In genomic region chr16:85086347-85087291, GRCh38 we compare ENCODE assay signal across 9 cellular contexts. TPM values are rescaled to one million over a fixed set of nuclear protein-coding genes. Genes with fewer than 3 reads are reported as not detected.
A peak's percentile ranks its signal among the peaks of the same experiment; 100 is the strongest.
DNase-seq lines count a peak whose midpoint lies in the region; ATAC-seq and TF ChIP-seq lines count a peak whose summit lies in the region.
"Had no signal": no experiment of that assay in that cellular context is flagged by ENCODE, and none has a peak within 500 bp of the region (broad histone marks: within the 10 kb centered on the region; RNA-seq: fewer than 3 reads in every experiment).

No MANE protein-coding gene starts in this region.

- H3K9me3 ChIP-seq in HAP-1 (no peaks in the 10 kb centered on the region), endodermal cell (ENCODE audit: control insufficient read depth, low read length) (no peaks in the 10 kb centered on the region), muscle layer of duodenum (ENCODE audit: control insufficient read depth in 1 of 2, low read length in 2 of 2) (no peaks in the 10 kb centered on the region)

- no peak overlapping the region for H3K4me3 Mint-ChIP-seq in activated CD8-positive, alpha-beta T cell treated with anti-CD3 and anti-CD28 coated beads, Interleukin-2, amount 10 ng/mL, durations not matched to agents 7 days and 5 days
- no peak overlapping the region for H3K4me3 Mint-ChIP-seq in endodermal cell

- POLR2A ChIA-PET in activated CD8-positive, alpha-beta T cell treated with anti-CD3 and anti-CD28 coated beads, Interleukin-2, amount 10 ng/mL, durations not matched to agents 7 days and 5 days (lab: Charles Lee) = interaction anchor here (0.6 to 1.2 kb wide), 3 partner anchors 21 to 75 kb away, joined by 3 to 6 read pairs (median 3); partner anchors contain the start of gene ZDHHC7

- H3K9me3 Mint-ChIP-seq in activated CD8-positive, alpha-beta T cell treated with anti-CD3 and anti-CD28 coated beads, Interleukin-2, amount 10 ng/mL, durations not matched to agents 7 days and 5 days (ENCODE audit: insufficient read depth) = no peaks in the 10 kb centered on the region
- no peaks in the 10 kb centered on the region for H3K9me3 Mint-ChIP-seq in endodermal cell

- DNase-seq in COR-L47 (lab: John Stamatoyannopoulos, UW) (peak; percentile 73), HAP-1 (ENCODE audit: low spot score in 2 of 2) (peak; percentile 75 to 89), NCI-H748 treated with DMSO at 0.1 percent for 48 hours (lab: John Stamatoyannopoulos, UW) (peak; percentile 22), endodermal cell (peak; percentile 94)
- peak; percentile 87 for DNase-seq in activated CD8-positive, alpha-beta T cell treated with anti-CD3 and anti-CD28 coated beads, Interleukin-2, amount 10 ng/mL, durations not matched to agents 7 days and 5 days
- peak; percentile 52 to 64 for DNase-seq in stimulated activated CD8-positive, alpha-beta memory T cell treated with anti-CD3 and anti-CD28 coated beads, Interleukin-7, amount 100 ng/mL, for 4 hours (ENCODE audit: low read depth in 2 of 2)

- no peak overlapping the region for H3K27ac Mint-ChIP-seq in activated CD8-positive, alpha-beta T cell treated with anti-CD3 and anti-CD28 coated beads, Interleukin-2, amount 10 ng/mL, durations not matched to agents 7 days and 5 days
- no peak overlapping the region for H3K27ac Mint-ChIP-seq in endodermal cell

- TF ChIP-seq CTCF in endodermal cell (conservative IDR thresholded peaks at IDR 0.05) = peak; percentile 86

- no peaks in the 10 kb centered on the region for H3K27me3 Mint-ChIP-seq in activated CD8-positive, alpha-beta T cell treated with anti-CD3 and anti-CD28 coated beads, Interleukin-2, amount 10 ng/mL, durations not matched to agents 7 days and 5 days (ENCODE audit: low read depth)
- peaks cover 23% of the 10 kb centered on the region for H3K27me3 Mint-ChIP-seq in endodermal cell (ENCODE audit: insufficient read depth)

- peak; percentile 94 for ATAC-seq in activated CD8-positive, alpha-beta T cell treated with anti-CD3 and anti-CD28 coated beads, Interleukin-2, amount 10 ng/mL, durations not matched to agents 7 days and 5 days
- ATAC-seq in HG02970 (IDR thresholded peaks at IDR 0.05; ENCODE audit: low FRiP score, unreplicated experiment) = no peak

- H3K27me3 ChIP-seq in HAP-1 (ENCODE audit: low read depth) (no peaks in the 10 kb centered on the region), endodermal cell (ENCODE audit: control insufficient read depth, insufficient read depth, low read length, poor library complexity, severe bottlenecking) (peaks cover 16% of the 10 kb centered on the region), muscle layer of duodenum (ENCODE audit: low read depth, low read length) (no peaks in the 10 kb centered on the region)

- H3K36me3 Mint-ChIP-seq in activated CD8-positive, alpha-beta T cell treated with anti-CD3 and anti-CD28 coated beads, Interleukin-2, amount 10 ng/mL, durations not matched to agents 7 days and 5 days (ENCODE audit: low read depth) = no peaks in the 10 kb centered on the region
- H3K36me3 Mint-ChIP-seq in endodermal cell (ENCODE audit: low read depth) = no peaks in the 10 kb centered on the region

- H3K9ac ChIP-seq in endodermal cell (ENCODE audit: extremely low read depth, low read length, poor library complexity, severe bottlenecking) = no peak overlapping the region

- H3K4me1 ChIP-seq in HAP-1 (peaks cover 21% of the 10 kb centered on the region), endodermal cell (ENCODE audit: control insufficient read depth, insufficient read depth, low read length) (peaks cover 6% of the 10 kb centered on the region), muscle layer of duodenum (ENCODE audit: control insufficient read depth in 1 of 2, insufficient read depth in 2 of 2, low read length in 2 of 2) (peaks cover 6 to 22% of the 10 kb centered on the region in 2 donors)

- H3K4me1 Mint-ChIP-seq in activated CD8-positive, alpha-beta T cell treated with anti-CD3 and anti-CD28 coated beads, Interleukin-2, amount 10 ng/mL, durations not matched to agents 7 days and 5 days (ENCODE audit: low read depth) = peaks cover 29% of the 10 kb centered on the region
- H3K4me1 Mint-ChIP-seq in endodermal cell = peaks cover 12% of the 10 kb centered on the region

- CTCF ChIA-PET in activated CD8-positive, alpha-beta T cell treated with anti-CD3 and anti-CD28 coated beads, Interleukin-2, amount 10 ng/mL, durations not matched to agents 7 days and 5 days (lab: Charles Lee) = interaction anchor here (0.6 to 3.7 kb wide), 30 partner anchors 9 to 486 kb away, joined by 3 to 49 read pairs (median 5); partner anchors contain the start of genes KIAA0513 and ZDHHC7

- in situ Hi-C loops in HAP-1 (cut with MboI; ENCODE audit: low sequenced_read_pairs) = no loop called here

- H3K36me3 ChIP-seq in HAP-1 (replicated peaks) = no peaks in the 10 kb centered on the region
- H3K36me3 ChIP-seq in endodermal cell (ENCODE audit: control insufficient read depth, insufficient read depth, low read length) = no peaks in the 10 kb centered on the region
- peaks cover 0 to 35% of the 10 kb centered on the region in 2 donors for H3K36me3 ChIP-seq in muscle layer of duodenum (ENCODE audit: control insufficient read depth in 1 of 2, insufficient read depth in 2 of 2, low read length in 2 of 2)

- WGBS in endodermal cell (ENCODE audit: insufficient coverage in 1 of 2, insufficient read length in 1 of 2), 2 experiments = 75 to 78% methylated on average over 26 to 37 of the region's 37 CpGs

- H3K27ac ChIP-seq in endodermal cell (ENCODE audit: low read depth, low read length) = no peak overlapping the region
- peak overlapping the region; percentile 16 for H3K27ac ChIP-seq in muscle layer of duodenum (ENCODE audit: low read length)

- H3K4me3 ChIP-seq in HAP-1 = no peak overlapping the region
- H3K4me3 ChIP-seq in endodermal cell (ENCODE audit: low read length) = no peak overlapping the region
- H3K4me3 ChIP-seq in muscle layer of duodenum (ENCODE audit: low read depth in 1 of 2, low read length in 2 of 2) = no peak overlapping the region

RNA-seq across cellular contexts. Expression of gene CIBAR2, which starts 25.7 kb away (rescaled TPM):
- not detected for total RNA-seq in activated CD8-positive, alpha-beta T cell treated with anti-CD3 and anti-CD28 coated beads, Interleukin-2, amount 10 ng/mL, durations not matched to agents 7 days and 5 days
- not detected for total RNA-seq in endodermal cell
- polyA plus RNA-seq in endodermal cell (2013, experiment 1 of 2) = 0.25 TPM
- polyA plus RNA-seq in endodermal cell (2013, experiment 2 of 2) = not detected
- total RNA-seq: T-helper 2 cell treated with Interferon-gamma antibody and Interleukin-4, amounts not matched to agents 100 ng/mL and 5 ng/mL, for 36 hours had no signal

RNA-seq across cellular contexts. Expression of gene KIAA0513, which starts 59.0 kb away (rescaled TPM):
- total RNA-seq in activated CD8-positive, alpha-beta T cell treated with anti-CD3 and anti-CD28 coated beads, Interleukin-2, amount 10 ng/mL, durations not matched to agents 7 days and 5 days = 1 to 10 TPM; 8.1 to 9.1 TPM
- total RNA-seq in endodermal cell = 10 to 100 TPM in 1 of 2 donors, 1 to 10 TPM in 1; 9.2 to 16.0 TPM
- 7.4 TPM for polyA plus RNA-seq in endodermal cell (2013, experiment 1 of 2)
- 6.7 TPM for polyA plus RNA-seq in endodermal cell (2013, experiment 2 of 2)

Comparison
In these comparisons a context has a peak if more than half of its experiments do, and no peak if none do; other contexts are left out.
1. DNase-seq: peak in every context shown above with its lines; median percentile 94 in endodermal cell; 87 in activated CD8-positive, alpha-beta T cell treated with anti-CD3 and anti-CD28 coated beads, Interleukin-2, amount 10 ng/mL, durations not matched to agents 7 days and 5 days; 82 in HAP-1; 73 in COR-L47; 58 in stimulated activated CD8-positive, alpha-beta memory T cell treated with anti-CD3 and anti-CD28 coated beads, Interleukin-7, amount 100 ng/mL, for 4 hours; 22 in NCI-H748 treated with DMSO at 0.1 percent for 48 hours.